Comparison of ENCODE assay signal across 15 cellular contexts in the genomic region with DNA sequence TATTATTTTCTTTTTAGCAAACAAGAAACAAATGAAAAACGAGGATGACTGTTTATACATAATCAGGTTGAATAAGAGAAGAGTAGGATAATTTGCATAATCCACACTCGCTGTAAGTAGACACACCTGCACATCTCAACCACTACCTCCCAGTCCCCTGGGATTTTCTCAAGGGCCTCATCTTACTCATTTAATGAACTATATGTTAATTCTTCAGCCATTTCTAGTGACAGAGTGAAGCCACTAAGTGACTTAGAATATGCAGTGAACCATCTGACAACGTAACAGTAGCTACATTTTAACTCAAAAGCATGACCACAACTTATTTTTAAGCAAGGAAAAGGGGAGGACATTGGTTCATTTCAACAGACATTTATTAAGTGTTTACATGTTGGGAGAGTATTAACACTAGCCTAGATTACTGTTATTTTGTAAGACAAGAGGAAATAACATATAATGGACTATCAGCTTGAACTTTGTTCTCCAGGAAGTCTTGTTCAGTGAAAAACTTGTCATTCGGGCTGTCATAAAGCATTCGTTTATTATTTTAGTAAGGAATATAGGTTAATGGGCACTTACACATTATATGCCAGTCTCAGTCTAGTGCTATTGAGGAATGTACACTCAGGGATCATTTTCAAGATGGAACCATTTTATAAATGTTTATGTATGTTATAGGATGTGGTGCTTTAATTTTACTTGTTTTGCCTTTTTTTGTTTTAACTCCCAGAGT.
DNase-seq lines count a peak whose midpoint lies in the region; ATAC-seq and TF ChIP-seq lines count a peak whose summit lies in the region.
"Had no signal": no experiment of that assay in that cellular context is flagged by ENCODE, and none has a peak within 500 bp of the region (broad histone marks: within the 10 kb centered on the region; RNA-seq: fewer than 3 reads in every experiment).

No MANE protein-coding gene starts in this region.

- H3K27ac Mint-ChIP-seq in chondrocyte (ENCODE audit: unreplicated experiment): no peak overlapping the region
- H3K27ac Mint-ChIP-seq: activated CD4-positive, alpha-beta T cell treated with anti-CD3 and anti-CD28 coated beads for 36 hours; activated naive CD8-positive, alpha-beta T cell had no signal

- peaks cover 6% of the 10 kb centered on the region for H3K4me1 Mint-ChIP-seq in chondrocyte (ENCODE audit: low read depth)
- H3K4me1 Mint-ChIP-seq: activated CD4-positive, alpha-beta T cell treated with anti-CD3 and anti-CD28 coated beads for 36 hours had no signal

- no peak for TF ChIP-seq CTCF in chondrocyte (IDR thresholded peaks at IDR 0.05)

- H3K4me3 Mint-ChIP-seq in chondrocyte (ENCODE audit: unreplicated experiment): no peak overlapping the region
- H3K4me3 Mint-ChIP-seq: activated CD4-positive, alpha-beta T cell treated with anti-CD3 and anti-CD28 coated beads for 36 hours; activated naive CD8-positive, alpha-beta T cell had no signal

- ATAC-seq in GM18861 (IDR thresholded peaks at IDR 0.05; ENCODE audit: unreplicated experiment) (peak; percentile 98), GM21423 (IDR thresholded peaks at IDR 0.05; ENCODE audit: unreplicated experiment) (peak; percentile 82), HG03095 (IDR thresholded peaks at IDR 0.05; ENCODE audit: unreplicated experiment) (peak; percentile 59)
- ATAC-seq: activated CD4-positive, alpha-beta T cell treated with anti-CD3 and anti-CD28 coated beads for 36 hours had no signal

- H3K9me3 Mint-ChIP-seq in chondrocyte (ENCODE audit: low read depth): no peaks in the 10 kb centered on the region

- DNase-seq in NCI-H524 (lab: John Stamatoyannopoulos, UW) (peak; percentile 86 to 94), chondrocyte (ENCODE audit: low spot score) (no peak), retina (no peak), GM03348 (ENCODE audit: low spot score) (no peak), SKM-1 (lab: John Stamatoyannopoulos, UW; ENCODE audit: unreplicated experiment) (no peak)
- DNase-seq: activated CD4-positive, alpha-beta T cell treated with anti-CD3 and anti-CD28 coated beads for 36 hours; activated T-cell treated with anti-CD3 and anti-CD28 coated beads for 4 hours; kidney; NCI-H2081 treated with DMSO at 0.1 percent for 48 hours; Right ventricle myocardium superior; T-helper 9 cell had no signal

- H3K27me3 Mint-ChIP-seq in chondrocyte (ENCODE audit: low read depth): peaks cover 6% of the 10 kb centered on the region
- H3K27me3 Mint-ChIP-seq: activated CD4-positive, alpha-beta T cell treated with anti-CD3 and anti-CD28 coated beads for 36 hours; activated naive CD8-positive, alpha-beta T cell had no signal

- H3K36me3 Mint-ChIP-seq in chondrocyte (ENCODE audit: low read depth): no peaks in the 10 kb centered on the region
- H3K36me3 Mint-ChIP-seq: activated naive CD8-positive, alpha-beta T cell had no signal

Comparison
In these comparisons a context has a peak if more than half of its experiments do, and no peak if none do; other contexts are left out.
1. DNase-seq: peak in NCI-H524 (2 of 2); none in chondrocyte (single experiment), retina (single experiment), GM03348 (single experiment) and SKM-1 (single experiment).
2. Peak in every context shown above with its lines, with median percentiles within 50 percentile points of each other: ATAC-seq.